ENCODE assay signal across 22 cellular contexts in the genomic region with DNA sequence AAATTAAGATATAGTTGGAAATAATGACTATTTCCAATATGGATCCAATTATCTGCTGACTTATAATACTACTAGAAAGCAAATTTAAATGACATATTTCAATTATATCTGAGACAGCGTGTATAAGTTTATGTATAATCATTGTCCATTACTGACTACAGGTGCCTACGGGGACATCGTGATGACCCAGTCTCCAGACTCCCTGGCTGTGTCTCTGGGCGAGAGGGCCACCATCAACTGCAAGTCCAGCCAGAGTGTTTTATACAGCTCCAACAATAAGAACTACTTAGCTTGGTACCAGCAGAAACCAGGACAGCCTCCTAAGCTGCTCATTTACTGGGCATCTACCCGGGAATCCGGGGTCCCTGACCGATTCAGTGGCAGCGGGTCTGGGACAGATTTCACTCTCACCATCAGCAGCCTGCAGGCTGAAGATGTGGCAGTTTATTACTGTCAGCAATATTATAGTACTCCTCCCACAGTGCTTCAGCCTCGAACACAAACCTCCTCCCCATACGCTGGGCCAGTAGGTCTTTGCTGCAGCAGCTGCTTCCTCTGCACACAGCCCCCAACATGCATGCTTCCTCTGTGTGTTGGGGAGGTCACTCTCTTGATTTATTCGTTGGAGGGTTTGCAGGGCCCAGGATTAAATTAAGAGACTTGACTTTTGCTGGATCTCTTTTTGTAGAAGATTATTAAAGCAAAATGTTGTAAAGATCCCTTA.
DNase-seq lines count a peak whose midpoint lies in the region; ATAC-seq, FAIRE-seq and TF ChIP-seq lines count a peak whose summit lies in the region.
"Had no signal": no experiment of that assay in that cellular context is flagged by ENCODE, and none has a peak within 500 bp of the region (broad histone marks: within the 10 kb centered on the region; RNA-seq: fewer than 3 reads in every experiment).

No MANE protein-coding gene starts in this region.

- TF ChIP-seq CTCF in Loucy (conservative IDR thresholded peaks at IDR 0.05; ENCODE audit: low read length) = no peak
- no peak for TF ChIP-seq CTCF in spleen (IDR thresholded peaks at IDR 0.05 in 8 of 11, conservative IDR thresholded peaks at IDR 0.05 in 3 of 11)
- no peak for TF ChIP-seq CTCF in sigmoid colon (IDR thresholded peaks at IDR 0.05)
- TF ChIP-seq CTCF in kidney (IDR thresholded peaks at IDR 0.05; ENCODE audit: borderline replicate concordance, extremely low read depth, insufficient read depth) = no peak

- no peak overlapping the region for H3K4me3 Mint-ChIP-seq in activated T-helper 2 cell treated with anti-CD3 and anti-CD28 coated beads, Interferon-gamma antibody, Interleukin-2, Interleukin-4, amounts not matched to agents 10 μg/mL and 5 μg/mL and 100 μg/mL, durations not matched to agents 14 hours and 24 hours and 36 hours (ENCODE audit: low read depth)
- H3K4me3 Mint-ChIP-seq: HFFc6, neural crest cell had no signal

- H3K9ac ChIP-seq in Loucy (ENCODE audit: low read depth, low read length, poor library complexity, severe bottlenecking) = peak overlapping the region; percentile 61
- no peak overlapping the region for H3K9ac ChIP-seq in kidney (ENCODE audit: low read length in 2 of 2)

- peaks cover 19% of the 10 kb centered on the region for H3K4me1 ChIP-seq in Loucy (ENCODE audit: insufficient read depth, low read length, poor library complexity, severe bottlenecking)
- peaks cover 0 to 23% (median 8%) of the 10 kb centered on the region in 6 donors for H3K4me1 ChIP-seq in spleen
- peaks cover 0 to 2% (median under 1%) of the 10 kb centered on the region in 4 donors for H3K4me1 ChIP-seq in sigmoid colon
- H3K4me1 ChIP-seq in kidney (ENCODE audit: control insufficient read depth in 1 of 2, insufficient read depth in 1 of 2, low read depth in 1 of 2, low read length in 2 of 2) = no peaks in the 10 kb centered on the region
- H3K4me1 ChIP-seq: adrenal gland, Caco-2, SJSA1 had no signal

- no peak overlapping the region for H3K27ac Mint-ChIP-seq in activated T-helper 2 cell treated with anti-CD3 and anti-CD28 coated beads, Interferon-gamma antibody, Interleukin-2, Interleukin-4, amounts not matched to agents 10 μg/mL and 5 μg/mL and 100 μg/mL, durations not matched to agents 14 hours and 24 hours and 36 hours
- H3K27ac Mint-ChIP-seq: HFFc6 had no signal

- 40 to 56% (median 45%) methylated on average over 7 to 11 of the region's 11 CpGs for WGBS in spleen, 5 donors
- 66 to 78% methylated on average over 11 of the region's 11 CpGs for WGBS in sigmoid colon, 2 donors

- peak overlapping the region in 3 of 8 donors; percentile 46 to 71 (median 56) for H3K27ac ChIP-seq in spleen
- no peak overlapping the region for H3K27ac ChIP-seq in sigmoid colon
- H3K27ac ChIP-seq in kidney (ENCODE audit: low read depth in 2 of 2, low read length in 2 of 2) = no peak overlapping the region
- H3K27ac ChIP-seq: adrenal gland, cardiac muscle cell, SJSA1 had no signal

- TF ChIP-seq EP300 in sigmoid colon (IDR thresholded peaks at IDR 0.05) = no peak

- no peaks in the 10 kb centered on the region for H3K4me1 Mint-ChIP-seq in activated T-helper 2 cell treated with anti-CD3 and anti-CD28 coated beads, Interferon-gamma antibody, Interleukin-2, Interleukin-4, amounts not matched to agents 10 μg/mL and 5 μg/mL and 100 μg/mL, durations not matched to agents 14 hours and 24 hours and 36 hours (ENCODE audit: low read depth)
- H3K4me1 Mint-ChIP-seq: neural crest cell had no signal

- intact Hi-C loops in spleen (cut with DNase I; ENCODE audit: low total_unique reads) = loop anchor here (10.0 kb wide), 1 partner anchor 151 kb away; no protein-coding TSS in a partner anchor
- intact Hi-C loops in sigmoid colon (cut with DNase I) = no loop called here
- intact Hi-C loops in activated T-helper 2 cell treated with anti-CD3 and anti-CD28 coated beads, Interferon-gamma antibody, Interleukin-2, Interleukin-4, amounts not matched to agents 10 μg/mL and 5 μg/mL and 100 μg/mL, durations not matched to agents 14 hours and 24 hours and 36 hours (cut with micrococcal nuclease) = no loop called here
- intact Hi-C loops in kidney (cut with DNase I) = no loop called here

- DNase-seq in spleen (peak; percentile 77), sigmoid colon (no peak), kidney (no peak)
- no peak for DNase-seq in activated T-helper 2 cell treated with anti-CD3 and anti-CD28 coated beads, Interferon-gamma antibody, Interleukin-2, Interleukin-4, amounts not matched to agents 10 μg/mL and 5 μg/mL and 100 μg/mL, durations not matched to agents 14 hours and 24 hours and 36 hours (ENCODE audit: low spot score)
- DNase-seq: adrenal gland; Caco-2; HFFc6; MG63; midbrain; NCI-H2081 treated with DMSO at 0.1 percent for 48 hours; NCI-H69; stimulated activated CD8-positive, alpha-beta memory T cell treated with anti-CD3 and anti-CD28 coated beads, Interleukin-4, amount 100 ng/mL, for 48 hours; T-helper 9 cell had no signal

- peak overlapping the region; percentile 36 for H3K4me3 ChIP-seq in Loucy (ENCODE audit: low read length, poor library complexity, severe bottlenecking)
- H3K4me3 ChIP-seq in spleen = peak overlapping the region in 1 of 8 donors; percentile 41
- no peak overlapping the region for H3K4me3 ChIP-seq in sigmoid colon
- no peak overlapping the region for H3K4me3 ChIP-seq in kidney (ENCODE audit: low read length in 2 of 2)
- H3K4me3 ChIP-seq: adrenal gland, cardiac muscle cell, MG63, SJSA1, smooth muscle cell had no signal

- H3F3A ChIP-seq in Loucy (ENCODE audit: low read depth) = no peaks in the 10 kb centered on the region

- no peaks in the 10 kb centered on the region for H3K36me3 Mint-ChIP-seq in activated T-helper 2 cell treated with anti-CD3 and anti-CD28 coated beads, Interferon-gamma antibody, Interleukin-2, Interleukin-4, amounts not matched to agents 10 μg/mL and 5 μg/mL and 100 μg/mL, durations not matched to agents 14 hours and 24 hours and 36 hours (ENCODE audit: low read depth)

- FAIRE-seq in kidney (lab: Jason Lieb, UNC) = no peak

- H3K9me2 ChIP-seq in Loucy (replicated peaks; ENCODE audit: low read depth, low read length) = no peaks in the 10 kb centered on the region

- no peaks in the 10 kb centered on the region for H4K20me1 ChIP-seq in Loucy (ENCODE audit: insufficient read depth, low read length, poor library complexity, severe bottlenecking)

- no peak for TF ChIP-seq POLR2A in spleen (IDR thresholded peaks at IDR 0.05)
- no peak for TF ChIP-seq POLR2A in sigmoid colon (IDR thresholded peaks at IDR 0.05)

- ATAC-seq in GM18511 (IDR thresholded peaks at IDR 0.05; ENCODE audit: unreplicated experiment) = peak; percentile 58
- ATAC-seq in GM21825 (IDR thresholded peaks at IDR 0.05; ENCODE audit: unreplicated experiment) = peak; percentile 58
- ATAC-seq: activated CD4-positive, CD25-positive, alpha-beta regulatory T cell treated with anti-CD3 and anti-CD28 coated beads, Interleukin-2, amount 50 U/mL, for 24 hours; left lobe of liver had no signal

- H3K79me2 ChIP-seq in Loucy (ENCODE audit: insufficient read depth, low read length) = no peaks in the 10 kb centered on the region

- H2AFZ ChIP-seq in Loucy (ENCODE audit: low read length) = peak overlapping the region; percentile 72

- peaks cover 11% of the 10 kb centered on the region for H3K27me3 Mint-ChIP-seq in activated T-helper 2 cell treated with anti-CD3 and anti-CD28 coated beads, Interferon-gamma antibody, Interleukin-2, Interleukin-4, amounts not matched to agents 10 μg/mL and 5 μg/mL and 100 μg/mL, durations not matched to agents 14 hours and 24 hours and 36 hours (ENCODE audit: low read depth)

- H3K27me3 ChIP-seq in Loucy (ENCODE audit: insufficient read depth, low read length, poor library complexity, severe bottlenecking) = no peaks in the 10 kb centered on the region
- no peaks in the 10 kb centered on the region for H3K27me3 ChIP-seq in spleen (replicated peaks in 1 of 7)
- no peaks in the 10 kb centered on the region for H3K27me3 ChIP-seq in sigmoid colon
- H3K27me3 ChIP-seq: adrenal gland, cardiac muscle cell, MG63, SJSA1 had no signal

- H3K9me3 ChIP-seq in Loucy (ENCODE audit: insufficient read depth, low read depth, low read length) (no peaks in the 10 kb centered on the region), spleen (peaks cover 0 to 6% (median 0%) of the 10 kb centered on the region in 8 donors), sigmoid colon (no peaks in the 10 kb centered on the region), kidney (ENCODE audit: control insufficient read depth in 1 of 2, low read length in 2 of 2) (no peaks in the 10 kb centered on the region)
- H3K9me3 ChIP-seq: adrenal gland, Caco-2, MG63, SJSA1 had no signal

- peak overlapping the region; percentile 63 for H3K4me2 ChIP-seq in Loucy (ENCODE audit: low read depth, low read length, poor library complexity, severe bottlenecking)
- H3K4me2 ChIP-seq: smooth muscle cell had no signal

- H3K36me3 ChIP-seq in Loucy (ENCODE audit: insufficient read depth, low read length) (no peaks in the 10 kb centered on the region), spleen (no peaks in the 10 kb centered on the region), sigmoid colon (no peaks in the 10 kb centered on the region), kidney (ENCODE audit: control insufficient read depth in 1 of 2, insufficient read depth in 2 of 2, low read length in 2 of 2) (no peaks in the 10 kb centered on the region)
- H3K36me3 ChIP-seq: adrenal gland, cardiac muscle cell, MG63, SJSA1 had no signal

- H3K9me3 Mint-ChIP-seq in activated T-helper 2 cell treated with anti-CD3 and anti-CD28 coated beads, Interferon-gamma antibody, Interleukin-2, Interleukin-4, amounts not matched to agents 10 μg/mL and 5 μg/mL and 100 μg/mL, durations not matched to agents 14 hours and 24 hours and 36 hours = no peaks in the 10 kb centered on the region
- H3K9me3 Mint-ChIP-seq: HFFc6 had no signal
